8 cellular contexts compared by ENCODE assay signal in the genomic region with DNA sequence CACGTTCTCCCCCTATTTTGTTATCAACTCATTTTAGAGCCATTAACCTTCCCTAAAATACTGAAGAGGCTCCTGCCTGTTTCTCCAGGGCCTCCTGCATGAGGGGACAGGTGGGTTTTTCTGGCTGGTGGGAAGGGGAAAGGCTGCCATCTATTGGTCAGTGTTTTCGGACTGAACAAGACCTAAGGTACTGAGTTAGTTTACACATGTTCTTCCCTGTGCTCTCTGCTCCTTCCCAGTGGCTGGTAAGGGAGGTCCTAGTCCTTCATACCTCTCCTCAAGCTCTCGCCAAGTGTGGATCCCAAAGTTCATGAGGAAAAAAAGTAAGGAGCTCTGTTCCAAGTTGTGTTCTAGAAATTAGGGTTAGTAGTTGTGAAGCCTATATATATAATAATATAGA.
DNase-seq lines count a peak whose midpoint lies in the region; ATAC-seq and TF ChIP-seq lines count a peak whose summit lies in the region.

No MANE protein-coding gene starts in this region.

- H4K20me1 ChIP-seq in Karpas-422 (ENCODE audit: insufficient read depth, low read depth, low read length) = no peaks in the 10 kb centered on the region

- peak; percentile 63; the same call in 1 of the 2 replicates for ATAC-seq in Panc1
- ATAC-seq in GM21619 (IDR thresholded peaks at IDR 0.05; ENCODE audit: unreplicated experiment) = no peak
- ATAC-seq in GM18505 (IDR thresholded peaks at IDR 0.05; ENCODE audit: unreplicated experiment) = no peak

- CTCF ChIA-PET in Panc1 (lab: Charles Lee) = interaction anchor here (0.6 to 0.7 kb wide), 2 partner anchors 44 to 603 kb away, joined by 3 to 5 read pairs; no protein-coding TSS in a partner anchor

- H3K9me3 ChIP-seq in Karpas-422 (ENCODE audit: low read length) = peaks cover 7% of the 10 kb centered on the region
- H3K9me3 ChIP-seq in Panc1 (ENCODE audit: control insufficient read depth, insufficient read depth, low read depth, low read length) = no peaks in the 10 kb centered on the region

- POLR2A ChIA-PET in Panc1 (lab: Charles Lee) = no interaction called here

- TF ChIP-seq CTCF in Panc1 (IDR thresholded peaks at IDR 0.05) (peak; percentile 61), kidney epithelial cell (IDR thresholded peaks at IDR 0.05; ENCODE audit: insufficient read depth, low read length, poor library complexity, severe bottlenecking) (peak; percentile 68)

- DNase-seq in ELF-1 (ENCODE audit: low read depth, low spot score) (peak; percentile 88), Karpas-422 (peak; percentile 93), Panc1 (ENCODE audit: low read depth, low spot score) (no peak), kidney epithelial cell (ENCODE audit: low read depth) (peak; percentile 12), activated T-cell treated with anti-CD3 and anti-CD28 coated beads for 4 hours (no peak), amygdala (lab: John Stamatoyannopoulos, UW) (no peak)

- H3K79me2 ChIP-seq in Karpas-422 (ENCODE audit: low read length) = no peaks in the 10 kb centered on the region

- H3K27me3 ChIP-seq in Karpas-422 (ENCODE audit: low read length) = no peaks in the 10 kb centered on the region
- no peaks in the 10 kb centered on the region for H3K27me3 ChIP-seq in Panc1 (ENCODE audit: control insufficient read depth, insufficient read depth, low read length)
- H3K27me3 ChIP-seq in kidney epithelial cell (ENCODE audit: control insufficient read depth, insufficient read depth, low read length) = no peaks in the 10 kb centered on the region

- H3K27ac ChIP-seq in Karpas-422 (ENCODE audit: low read length) = 0 out of 2 replicates have a peak overlapping the region, but pooled peaks have one; percentile 32
- H3K27ac ChIP-seq in Panc1 (ENCODE audit: low read length) = no peak overlapping the region

- intact Hi-C loops in Panc1 (cut with micrococcal nuclease; ENCODE audit: unreplicated experiment) = no loop called here

- no peak overlapping the region for H3K4me2 ChIP-seq in Karpas-422 (ENCODE audit: low read depth, low read length, poor library complexity, severe bottlenecking)

- no peaks in the 10 kb centered on the region for H3K9me2 ChIP-seq in Karpas-422 (replicated peaks; ENCODE audit: insufficient read depth, low read length)

- in situ Hi-C loops in Panc1 (cut with HindIII; ENCODE audit: low pct_unique_long_range_greater_than_20kb, low sequenced_read_pairs) = no loop called here

- H3K9ac ChIP-seq in Karpas-422 (ENCODE audit: low read length) = no peak overlapping the region

- H3K4me3 ChIP-seq in Karpas-422 (ENCODE audit: low read length) (no peak overlapping the region), Panc1 (ENCODE audit: low read depth in 2 of 2, low read length in 2 of 2) (no peak overlapping the region), kidney epithelial cell (ENCODE audit: low read depth, low read length) (no peak overlapping the region)

- TF ChIP-seq POLR2A in GM18505 (IDR thresholded peaks at IDR 0.05; ENCODE audit: borderline replicate concordance, extremely low read depth, insufficient read depth, insufficient read length) = no peak

- H3K4me1 ChIP-seq in Karpas-422 (ENCODE audit: low read length) (peaks cover 13% of the 10 kb centered on the region), Panc1 (ENCODE audit: control insufficient read depth, insufficient read depth, low read length) (no peaks in the 10 kb centered on the region)

- H2AFZ ChIP-seq in Karpas-422 (ENCODE audit: low read length) = peak overlapping the region; percentile 45; the same call in 1 of the 2 replicates

- H3K36me3 ChIP-seq in Karpas-422 (ENCODE audit: insufficient read depth, low read length) (no peaks in the 10 kb centered on the region), Panc1 (ENCODE audit: control insufficient read depth, insufficient read depth, low read length) (no peaks in the 10 kb centered on the region), kidney epithelial cell (ENCODE audit: control insufficient read depth, insufficient read depth, low read length) (no peaks in the 10 kb centered on the region)

- BruUV-seq in Panc1 (replicated peaks; lab: Mats Ljungman, UMichigan) = no TSS peak

Comparison
In these comparisons a context has a peak if more than half of its experiments do, and no peak if none do; other contexts are left out.
1. DNase-seq: peak in ELF-1 (single experiment), Karpas-422 (single experiment) and kidney epithelial cell (single experiment); none in Panc1 (single experiment), activated T-cell treated with anti-CD3 and anti-CD28 coated beads for 4 hours (single experiment) and amygdala (0 of 56).